In genomic region chr6:47080083-47080596, GRCh38 we compare ENCODE assay signal across 25 cellular contexts. TPM values are rescaled to one million over a fixed set of nuclear protein-coding genes. Genes with fewer than 3 reads are reported as not detected.
"Had no signal": no experiment of that assay in that cellular context is flagged by ENCODE, and none has a peak within 500 bp of the region (broad histone marks: within the 10 kb centered on the region; RNA-seq: fewer than 3 reads in every experiment).

No MANE protein-coding gene starts in this region.

- H3K27ac ChIP-seq: hepatocyte, left ventricle myocardium inferior, ovary, right atrium auricular region, sigmoid colon, spleen, tibial nerve, upper lobe of left lung, vagina had no signal

- DNase-seq: islet precursor cell; left ventricle myocardium inferior; midbrain; mucosa of descending colon; naive thymus-derived CD4-positive, alpha-beta T cell; ovary; sigmoid colon; small intestine; spleen; stimulated activated CD4-positive, alpha-beta T cell treated with anti-CD3 and anti-CD28 coated beads, Interleukin-4, amount 100 ng/mL, for 24 hours; stimulated activated naive CD4-positive, alpha-beta T cell; upper lobe of left lung had no signal

- H3K9me3 ChIP-seq: left ventricle myocardium inferior, mucosa of descending colon, ovary, right atrium auricular region, sigmoid colon, spleen, tibial nerve, upper lobe of left lung, vagina had no signal

- H3K4me3 ChIP-seq: hepatocyte, left ventricle myocardium inferior, lung, mucosa of descending colon, ovary, right atrium auricular region, sigmoid colon, spleen, tibial nerve, upper lobe of left lung, vagina had no signal

- H2AFZ ChIP-seq: hepatocyte had no signal

- H3K36me3 ChIP-seq: left ventricle myocardium inferior, ovary, right atrium auricular region, sigmoid colon, spleen, tibial nerve, upper lobe of left lung, vagina had no signal

- ATAC-seq: naive thymus-derived CD4-positive, alpha-beta T cell; natural killer cell treated with Interleukin-12 subunit alpha and Interleukin-12 subunit beta and Interleukin-15 and Interleukin-18, amount 100 ng/mL, for 72 hours; stimulated activated effector memory CD8-positive, alpha-beta T cell treated with anti-CD3 and anti-CD28 coated beads, Interleukin-12 subunit alpha, Interleukin-12 subunit beta, amount 100 ng/mL, for 72 hours had no signal

- H3K4me2 ChIP-seq: hepatocyte had no signal

- H3K27me3 ChIP-seq: hepatocyte, ovary, right atrium auricular region, sigmoid colon, spleen, tibial nerve, upper lobe of left lung, vagina had no signal

- FAIRE-seq: small intestine had no signal

- H3K79me2 ChIP-seq: hepatocyte had no signal

RNA-seq across cellular contexts. Expression of gene ADGRF1, which starts 38.0 kb away (rescaled TPM):
- total RNA-seq: left ventricle myocardium inferior; mesenteric fat pad; naive thymus-derived CD4-positive, alpha-beta T cell; natural killer cell treated with Interleukin-12 subunit alpha and Interleukin-12 subunit beta and Interleukin-15 and Interleukin-18, amount 100 ng/mL, for 72 hours; omental fat pad; pulmonary artery endothelial cell; right atrium auricular region; sigmoid colon; subcutaneous adipose tissue; temporal lobe; tibial nerve had no signal
- polyA plus RNA-seq: naive thymus-derived CD4-positive, alpha-beta T cell; neural cell; ovary had no signal
